Comparison of ENCODE assay signal across 8 cellular contexts in the genomic region with DNA sequence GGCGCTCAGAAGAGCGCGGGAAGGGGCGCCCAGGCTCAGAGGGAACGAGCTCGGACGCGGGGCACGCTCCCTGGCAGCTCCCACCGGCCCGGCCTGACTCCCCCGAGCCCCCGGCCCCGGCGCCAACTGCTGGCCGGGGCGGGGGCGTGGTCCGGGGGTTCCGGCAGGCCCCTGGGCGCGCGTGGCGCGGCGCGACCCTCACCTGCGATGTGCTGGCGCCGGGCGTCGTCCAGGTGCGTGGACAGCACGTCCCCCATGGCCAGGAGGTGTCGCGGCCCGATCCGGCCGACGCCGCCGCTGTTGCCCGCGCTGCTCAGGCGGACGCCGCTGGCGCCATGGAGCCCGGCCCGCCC. TPM values are rescaled to one million over a fixed set of nuclear protein-coding genes. Genes with fewer than 3 reads are reported as not detected.
DNase-seq lines count a peak whose midpoint lies in the region; ATAC-seq, FAIRE-seq and TF ChIP-seq lines count a peak whose summit lies in the region.

No MANE protein-coding gene starts in this region.

- peaks cover 29% of the 10 kb centered on the region for H3K4me1 Mint-ChIP-seq in activated T-cell treated with anti-CD3 and anti-CD28 coated beads, Interleukin-2, amount 50 U/mL, for 24 hours (ENCODE audit: low read depth)
- peaks cover 23% of the 10 kb centered on the region for H3K4me1 Mint-ChIP-seq in activated T-helper 17 cell treated with anti-CD3 and anti-CD28 coated beads, Interleukin-2, amount 50 U/mL, for 72 hours

- ATAC-seq in activated T-helper 17 cell treated with anti-CD3 and anti-CD28 coated beads, Interleukin-2, amount 50 U/mL, for 72 hours (replicated peaks): peak; percentile 4
- no peak for ATAC-seq in HG02623 (IDR thresholded peaks at IDR 0.05; ENCODE audit: unreplicated experiment)
- no peak for ATAC-seq in HG03571 (IDR thresholded peaks at IDR 0.05; ENCODE audit: unreplicated experiment)

- H3K36me3 ChIP-seq in kidney (ENCODE audit: control insufficient read depth in 1 of 2, insufficient read depth in 2 of 2, low read length in 2 of 2) (no peaks in the 10 kb centered on the region), tibial artery (peaks cover 0 to 15% (median 0%) of the 10 kb centered on the region in 3 donors)

- no peaks in the 10 kb centered on the region for H3K9me3 Mint-ChIP-seq in activated T-cell treated with anti-CD3 and anti-CD28 coated beads, Interleukin-2, amount 50 U/mL, for 24 hours
- no peaks in the 10 kb centered on the region for H3K9me3 Mint-ChIP-seq in activated T-helper 17 cell treated with anti-CD3 and anti-CD28 coated beads, Interleukin-2, amount 50 U/mL, for 72 hours

- H3K27me3 ChIP-seq in tibial artery: no peaks in the 10 kb centered on the region

- peak overlapping the region; percentile 73 to 82 for H3K4me3 ChIP-seq in kidney (ENCODE audit: low read length in 2 of 2)
- H3K4me3 ChIP-seq in tibial artery: peak overlapping the region; percentile 89 to 95

- TF ChIP-seq CTCF in kidney (IDR thresholded peaks at IDR 0.05; ENCODE audit: borderline replicate concordance, extremely low read depth, insufficient read depth): no peak
- no peak for TF ChIP-seq CTCF in tibial artery (IDR thresholded peaks at IDR 0.05)

- DNase-seq in activated T-cell treated with anti-CD3 and anti-CD28 coated beads, Interleukin-2, amount 50 U/mL, for 24 hours: peak; percentile 56
- DNase-seq in activated T-cell treated with anti-CD3 and anti-CD28 coated beads, Interleukin-2, amount 50 U/mL, for 48 hours: no peak
- DNase-seq in kidney (no peak), tibial artery (no peak), NCI-H2081 treated with DMSO at 0.1 percent for 48 hours (lab: John Stamatoyannopoulos, UW) (no peak)

- no peak for FAIRE-seq in kidney (lab: Jason Lieb, UNC)

- intact Hi-C loops in kidney (cut with DNase I): no loop called here
- intact Hi-C loops in tibial artery (cut with DNase I; ENCODE audit: low total_unique reads): no loop called here

- no peak overlapping the region for H3K27ac Mint-ChIP-seq in activated T-cell treated with anti-CD3 and anti-CD28 coated beads, Interleukin-2, amount 50 U/mL, for 24 hours
- no peak overlapping the region for H3K27ac Mint-ChIP-seq in activated T-helper 17 cell treated with anti-CD3 and anti-CD28 coated beads, Interleukin-2, amount 50 U/mL, for 72 hours

- H3K4me1 ChIP-seq in kidney (ENCODE audit: control insufficient read depth in 1 of 2, insufficient read depth in 1 of 2, low read depth in 1 of 2, low read length in 2 of 2): peaks cover 17 to 24% of the 10 kb centered on the region in 2 donors
- peaks cover 8 to 66% (median 50%) of the 10 kb centered on the region in 4 donors for H3K4me1 ChIP-seq in tibial artery

- H3K9me3 ChIP-seq in kidney (ENCODE audit: control insufficient read depth in 1 of 2, low read length in 2 of 2) (no peaks in the 10 kb centered on the region), tibial artery (no peaks in the 10 kb centered on the region)

- no peaks in the 10 kb centered on the region for H3K27me3 Mint-ChIP-seq in activated T-cell treated with anti-CD3 and anti-CD28 coated beads, Interleukin-2, amount 50 U/mL, for 24 hours
- H3K27me3 Mint-ChIP-seq in activated T-helper 17 cell treated with anti-CD3 and anti-CD28 coated beads, Interleukin-2, amount 50 U/mL, for 72 hours: no peaks in the 10 kb centered on the region

- H3K36me3 Mint-ChIP-seq in activated T-cell treated with anti-CD3 and anti-CD28 coated beads, Interleukin-2, amount 50 U/mL, for 24 hours (ENCODE audit: low read depth): no peaks in the 10 kb centered on the region
- H3K36me3 Mint-ChIP-seq in activated T-helper 17 cell treated with anti-CD3 and anti-CD28 coated beads, Interleukin-2, amount 50 U/mL, for 72 hours (ENCODE audit: low read depth): peaks cover 6% of the 10 kb centered on the region

- H3K27ac ChIP-seq in kidney (ENCODE audit: low read depth in 2 of 2, low read length in 2 of 2): peak overlapping the region; percentile 94 to 97
- peak overlapping the region; percentile 89 to 98 for H3K27ac ChIP-seq in tibial artery

- peak overlapping the region; percentile 74 to 94 for H3K9ac ChIP-seq in kidney (ENCODE audit: low read length in 2 of 2)

- H3K4me3 Mint-ChIP-seq in activated T-cell treated with anti-CD3 and anti-CD28 coated beads, Interleukin-2, amount 50 U/mL, for 24 hours: peak overlapping the region; percentile 57
- H3K4me3 Mint-ChIP-seq in activated T-helper 17 cell treated with anti-CD3 and anti-CD28 coated beads, Interleukin-2, amount 50 U/mL, for 72 hours: peak overlapping the region; percentile 88

RNA-seq across cellular contexts. Expression of a gene that starts 43.5 kb away (rescaled TPM):
- total RNA-seq in activated T-helper 17 cell treated with anti-CD3 and anti-CD28 coated beads, Interleukin-2, amount 50 U/mL, for 72 hours: 10 to 100 TPM; 14.7 to 17.1 TPM
- total RNA-seq in kidney: 32.8 TPM
- polyA plus RNA-seq in kidney (ENCODE audit: insufficient read depth, low read depth, low replicate concordance): 14.3 TPM
